Comparison of ENCODE assay signal across 1 cellular context in the genomic region with DNA sequence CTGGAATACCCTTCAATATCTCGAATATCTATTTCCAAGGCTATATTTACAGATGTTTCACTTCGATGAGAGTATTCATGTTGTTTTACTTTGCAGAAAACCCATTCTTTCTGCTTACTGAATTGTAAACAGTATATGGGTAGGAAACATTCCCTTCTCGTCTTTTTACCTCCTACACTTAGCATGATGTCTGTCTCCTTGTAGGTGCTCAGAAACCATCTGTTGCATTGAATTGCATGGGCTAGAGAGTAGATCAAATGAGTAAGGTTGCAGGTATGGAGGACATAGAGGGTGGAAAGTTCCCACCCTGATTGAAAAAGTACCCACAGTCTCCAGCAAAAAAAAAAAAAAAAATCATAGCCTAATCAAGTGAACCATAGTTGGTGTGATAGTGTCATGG.
TF ChIP-seq lines count a peak whose summit lies in the region.

No MANE protein-coding gene starts in this region.

TF ChIP-seq in WTC11, 78 proteins besides CTCF, POLR2A, EP300 and RAD21 (continued from another document):
- TF ChIP-seq STAT6 (CRISPR knock-in tag; conservative IDR thresholded peaks at IDR 0.05; ENCODE audit: low read depth) (no peak), NR1H2 (CRISPR knock-in tag; IDR thresholded peaks at IDR 0.05) (no peak), KAT7 (CRISPR knock-in tag; IDR thresholded peaks at IDR 0.05; ENCODE audit: borderline replicate concordance) (no peak), ZNF281 (CRISPR knock-in tag; IDR thresholded peaks at IDR 0.05) (no peak), TEAD4 (CRISPR knock-in tag; IDR thresholded peaks at IDR 0.05) (no peak), NFYB (CRISPR knock-in tag; conservative IDR thresholded peaks at IDR 0.05; ENCODE audit: low read depth) (no peak), IRF2 (CRISPR knock-in tag; IDR thresholded peaks at IDR 0.05; ENCODE audit: borderline replicate concordance, low read depth) (no peak), MAX (CRISPR knock-in tag; IDR thresholded peaks at IDR 0.05) (no peak), JAZF1 (CRISPR knock-in tag; IDR thresholded peaks at IDR 0.05) (no peak), CREB1 (CRISPR knock-in tag; IDR thresholded peaks at IDR 0.05) (no peak), RORB (CRISPR knock-in tag; IDR thresholded peaks at IDR 0.05) (no peak)
- TF ChIP-seq, protein P1, sequence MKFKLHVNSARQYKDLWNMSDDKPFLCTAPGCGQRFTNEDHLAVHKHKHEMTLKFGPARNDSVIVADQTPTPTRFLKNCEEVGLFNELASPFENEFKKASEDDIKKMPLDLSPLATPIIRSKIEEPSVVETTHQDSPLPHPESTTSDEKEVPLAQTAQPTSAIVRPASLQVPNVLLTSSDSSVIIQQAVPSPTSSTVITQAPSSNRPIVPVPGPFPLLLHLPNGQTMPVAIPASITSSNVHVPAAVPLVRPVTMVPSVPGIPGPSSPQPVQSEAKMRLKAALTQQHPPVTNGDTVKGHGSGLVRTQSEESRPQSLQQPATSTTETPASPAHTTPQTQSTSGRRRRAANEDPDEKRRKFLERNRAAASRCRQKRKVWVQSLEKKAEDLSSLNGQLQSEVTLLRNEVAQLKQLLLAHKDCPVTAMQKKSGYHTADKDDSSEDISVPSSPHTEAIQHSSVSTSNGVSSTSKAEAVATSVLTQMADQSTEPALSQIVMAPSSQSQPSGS (CRISPR knock-in tag; IDR thresholded peaks at IDR 0.05; ENCODE audit: borderline replicate concordance, low read depth), result no peak
- TF ChIP-seq, protein P2, sequence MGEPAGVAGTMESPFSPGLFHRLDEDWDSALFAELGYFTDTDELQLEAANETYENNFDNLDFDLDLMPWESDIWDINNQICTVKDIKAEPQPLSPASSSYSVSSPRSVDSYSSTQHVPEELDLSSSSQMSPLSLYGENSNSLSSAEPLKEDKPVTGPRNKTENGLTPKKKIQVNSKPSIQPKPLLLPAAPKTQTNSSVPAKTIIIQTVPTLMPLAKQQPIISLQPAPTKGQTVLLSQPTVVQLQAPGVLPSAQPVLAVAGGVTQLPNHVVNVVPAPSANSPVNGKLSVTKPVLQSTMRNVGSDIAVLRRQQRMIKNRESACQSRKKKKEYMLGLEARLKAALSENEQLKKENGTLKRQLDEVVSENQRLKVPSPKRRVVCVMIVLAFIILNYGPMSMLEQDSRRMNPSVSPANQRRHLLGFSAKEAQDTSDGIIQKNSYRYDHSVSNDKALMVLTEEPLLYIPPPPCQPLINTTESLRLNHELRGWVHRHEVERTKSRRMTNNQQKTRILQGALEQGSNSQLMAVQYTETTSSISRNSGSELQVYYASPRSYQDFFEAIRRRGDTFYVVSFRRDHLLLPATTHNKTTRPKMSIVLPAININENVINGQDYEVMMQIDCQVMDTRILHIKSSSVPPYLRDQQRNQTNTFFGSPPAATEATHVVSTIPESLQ (CRISPR knock-in tag; IDR thresholded peaks at IDR 0.05), result no peak
- TF ChIP-seq, protein P3, sequence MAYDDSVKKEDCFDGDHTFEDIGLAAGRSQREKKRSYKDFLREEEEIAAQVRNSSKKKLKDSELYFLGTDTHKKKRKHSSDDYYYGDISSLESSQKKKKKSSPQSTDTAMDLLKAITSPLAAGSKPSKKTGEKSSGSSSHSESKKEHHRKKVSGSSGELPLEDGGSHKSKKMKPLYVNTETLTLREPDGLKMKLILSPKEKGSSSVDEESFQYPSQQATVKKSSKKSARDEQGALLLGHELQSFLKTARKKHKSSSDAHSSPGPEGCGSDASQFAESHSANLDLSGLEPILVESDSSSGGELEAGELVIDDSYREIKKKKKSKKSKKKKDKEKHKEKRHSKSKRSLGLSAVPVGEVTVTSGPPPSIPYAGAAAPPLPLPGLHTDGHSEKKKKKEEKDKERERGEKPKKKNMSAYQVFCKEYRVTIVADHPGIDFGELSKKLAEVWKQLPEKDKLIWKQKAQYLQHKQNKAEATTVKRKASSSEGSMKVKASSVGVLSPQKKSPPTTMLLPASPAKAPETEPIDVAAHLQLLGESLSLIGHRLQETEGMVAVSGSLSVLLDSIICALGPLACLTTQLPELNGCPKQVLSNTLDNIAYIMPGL (CRISPR knock-in tag; IDR thresholded peaks at IDR 0.05), result no peak
